Comparison of ENCODE assay signal across 16 cellular contexts in genomic region chr10:121057291-121057690, GRCh38.
A peak's percentile ranks its signal among the peaks of the same experiment; 100 is the strongest.
DNase-seq lines count a peak whose midpoint lies in the region; ATAC-seq, FAIRE-seq and TF ChIP-seq lines count a peak whose summit lies in the region.
"Had no signal": no experiment of that assay in that cellular context is flagged by ENCODE, and none has a peak within 500 bp of the region (broad histone marks: within the 10 kb centered on the region; RNA-seq: fewer than 3 reads in every experiment).

No MANE protein-coding gene starts in this region.

- no peak overlapping the region for H3K27ac Mint-ChIP-seq in CD14-positive monocyte
- H3K27ac Mint-ChIP-seq: B cell; CD4-positive, alpha-beta memory T cell; GM23338 had no signal

- H3K27me3 ChIP-seq in SK-N-SH (ENCODE audit: insufficient read depth), result no peaks in the 10 kb centered on the region
- no peaks in the 10 kb centered on the region for H3K27me3 ChIP-seq in keratinocyte (ENCODE audit: control insufficient read depth, extremely low read depth, insufficient read depth, low read length)

- H3K9me3 Mint-ChIP-seq in CD14-positive monocyte, result peaks cover 0 to 7% (median 4%) of the 10 kb centered on the region in 7 donors
- H3K9me3 Mint-ChIP-seq: GM23338 had no signal

- intact Hi-C loops in CD14-positive monocyte (cut with micrococcal nuclease), result no loop called here

- dilution Hi-C loops in keratinocyte (cut with MboI; ENCODE audit: extremely low pct_ligation_motif_present, low sequenced_read_pairs), result no loop called here

- no peaks in the 10 kb centered on the region for H3K9me1 ChIP-seq in keratinocyte (ENCODE audit: control insufficient read depth, extremely low read depth, insufficient read depth, low read length)

- CTCF ChIA-PET in SK-N-SH (lab: Yijun Ruan, JAX), result no interaction called here

- TF ChIP-seq EP300 in SK-N-SH (IDR thresholded peaks at IDR 0.05; ENCODE audit: borderline replicate concordance in 1 of 2, low read depth in 1 of 2, low read length in 1 of 2), result no peak

- no peak for ATAC-seq in SK-N-SH treated with all-trans-retinoic acid at 6 μM for 48 hours
- ATAC-seq: GM12878, GM23338 had no signal

- H3K9ac ChIP-seq in SK-N-SH, result no peak overlapping the region
- no peak overlapping the region for H3K9ac ChIP-seq in keratinocyte (ENCODE audit: control insufficient read depth, extremely low read depth, insufficient read depth, low read length)

- H3K4me1 ChIP-seq in SK-N-SH (ENCODE audit: control insufficient read depth in 1 of 2, insufficient read depth in 2 of 2, low read depth in 1 of 2, low read length in 1 of 2) (no peaks in the 10 kb centered on the region), keratinocyte (ENCODE audit: control insufficient read depth, extremely low read depth, insufficient read depth, low read length) (no peaks in the 10 kb centered on the region)

- H3K27ac ChIP-seq in SK-N-SH (ENCODE audit: low read depth in 2 of 2, low read length in 1 of 2), result no peak overlapping the region
- no peak overlapping the region for H3K27ac ChIP-seq in keratinocyte (ENCODE audit: control insufficient read depth, insufficient read depth, low read length)

- no peaks in the 10 kb centered on the region for H3K9me2 ChIP-seq in SK-N-SH

- H2AFZ ChIP-seq in SK-N-SH (ENCODE audit: low read depth) (no peak overlapping the region), keratinocyte (ENCODE audit: control insufficient read depth, low read length) (no peak overlapping the region)
- H2AFZ ChIP-seq: GM23338 had no signal

- H3K27me3 Mint-ChIP-seq in CD14-positive monocyte (ENCODE audit: low read depth in 3 of 3), result peaks cover 2 to 19% (median 6%) of the 10 kb centered on the region in 3 donors
- H3K27me3 Mint-ChIP-seq: CD4-positive, alpha-beta memory T cell had no signal

- DNase-seq in SK-N-SH (no peak), NCI-H82 (lab: John Stamatoyannopoulos, UW) (peak; percentile 8), keratinocyte (ENCODE audit: low read depth, low spot score) (no peak), urothelium cell line (ENCODE audit: low spot score) (peak; percentile 19), CD14-positive monocyte (ENCODE audit: low spot score) (no peak), NCI-H2227 treated with DMSO at 0.1 percent for 48 hours (lab: John Stamatoyannopoulos, UW) (no peak), inferior parietal cortex (ENCODE audit: extremely low spot score) (no peak)
- DNase-seq: C1 segment of cervical spinal cord; CD4-positive, alpha-beta memory T cell; DMS79; H7 had no signal

- peaks cover 10% of the 10 kb centered on the region for H3K4me1 Mint-ChIP-seq in CD14-positive monocyte
- H3K4me1 Mint-ChIP-seq: B cell; CD4-positive, alpha-beta memory T cell; GM23338 had no signal

- no peaks in the 10 kb centered on the region for H3K36me3 Mint-ChIP-seq in CD14-positive monocyte
- H3K36me3 Mint-ChIP-seq: CD4-positive, alpha-beta memory T cell had no signal

- H3K9me3 ChIP-seq in SK-N-SH, result no peaks in the 10 kb centered on the region
- no peaks in the 10 kb centered on the region for H3K9me3 ChIP-seq in keratinocyte (ENCODE audit: control insufficient read depth, low read depth, low read length)

- no peak overlapping the region for H3K4me3 ChIP-seq in SK-N-SH (ENCODE audit: low read depth in 2 of 2, low read length in 1 of 2)
- H3K4me3 ChIP-seq in keratinocyte (ENCODE audit: control insufficient read depth in 2 of 3, extremely low read depth in 1 of 3, insufficient read depth in 2 of 3, low read depth in 1 of 3, low read length in 3 of 3), result no peak overlapping the region
- H3K4me3 ChIP-seq: GM12878, GM23338 had no signal

- H4K20me1 ChIP-seq in SK-N-SH (ENCODE audit: insufficient read depth) (no peaks in the 10 kb centered on the region), keratinocyte (ENCODE audit: control insufficient read depth, extremely low read depth, insufficient read depth, low read length) (no peaks in the 10 kb centered on the region)

- 38% methylated on average over 5 of the region's 5 CpGs for WGBS in SK-N-SH (ENCODE audit: low lambda C conversion rate)

- FAIRE-seq in keratinocyte (lab: Jason Lieb, UNC) (peak; percentile 48), urothelium cell line (lab: Jason Lieb, UNC) (no peak)
- FAIRE-seq: GM12878, GM18507 had no signal

- no peaks in the 10 kb centered on the region for H3K36me3 ChIP-seq in SK-N-SH (replicated peaks in 1 of 2; ENCODE audit: control insufficient read depth in 1 of 2, insufficient read depth in 2 of 2, low read length in 1 of 2)
- no peaks in the 10 kb centered on the region for H3K36me3 ChIP-seq in keratinocyte (ENCODE audit: control insufficient read depth in 2 of 2, extremely low read depth in 1 of 2, insufficient read depth in 2 of 2, low read length in 2 of 2)

- H3K79me2 ChIP-seq in SK-N-SH (ENCODE audit: insufficient read depth) (no peaks in the 10 kb centered on the region), keratinocyte (ENCODE audit: control insufficient read depth, insufficient read depth, low read length) (no peaks in the 10 kb centered on the region)

- H3K4me2 ChIP-seq in SK-N-SH, result no peak overlapping the region
- H3K4me2 ChIP-seq in keratinocyte (ENCODE audit: control insufficient read depth, extremely low read depth, insufficient read depth, low read depth, low read length), result no peak overlapping the region
- H3K4me2 ChIP-seq: GM23338 had no signal

- POLR2A ChIA-PET in SK-N-SH (lab: Yijun Ruan, JAX), result no interaction called here

- no peaks in the 10 kb centered on the region for H3F3A ChIP-seq in SK-N-SH (replicated peaks; ENCODE audit: insufficient read depth)

- peak overlapping the region in 1 of 2 donors; percentile 3 for H3K4me3 Mint-ChIP-seq in CD14-positive monocyte
- H3K4me3 Mint-ChIP-seq: B cell; CD4-positive, alpha-beta memory T cell; GM23338 had no signal

- TF ChIP-seq RAD21 in SK-N-SH (IDR thresholded peaks at IDR 0.05; ENCODE audit: low read length), result no peak

- TF ChIP-seq CTCF in SK-N-SH (IDR thresholded peaks at IDR 0.05), result no peak
- no peak for TF ChIP-seq CTCF in keratinocyte (optimal IDR thresholded peaks at IDR 0.05 in 1 of 3, IDR thresholded peaks at IDR 0.05 in 1 of 3, conservative IDR thresholded peaks at IDR 0.05 in 1 of 3; ENCODE audit: extremely low read depth in 1 of 3, insufficient read depth in 2 of 3, low read length in 3 of 3)
- TF ChIP-seq CTCF in CD14-positive monocyte (IDR thresholded peaks at IDR 0.05), result no peak

TF ChIP-seq in SK-N-SH treated with all-trans-retinoic acid at 6 μM for 48 hours, 23 proteins besides CTCF, POLR2A, EP300 and RAD21:
- TF ChIP-seq ISL1 (CRISPR knock-in tag; IDR thresholded peaks at IDR 0.05) (peak; percentile 45), ZNF70 (CRISPR knock-in tag; IDR thresholded peaks at IDR 0.05) (no peak), ZNF8 (CRISPR knock-in tag; IDR thresholded peaks at IDR 0.05) (no peak)
TF ChIP-seq in SK-N-SH treated with all-trans-retinoic acid at 6 μM for 48 hours: peak in this region for 1.

TF ChIP-seq in SK-N-SH, 30 proteins besides CTCF, POLR2A, EP300 and RAD21 (continues in another document):
- TF ChIP-seq USF2 (IDR thresholded peaks at IDR 0.05; ENCODE audit: borderline replicate concordance, low read depth, low read length) (no peak), CHD2 (IDR thresholded peaks at IDR 0.05; ENCODE audit: low read length, partially characterized antibody) (no peak), FOXJ3 (CRISPR knock-in tag; IDR thresholded peaks at IDR 0.05) (no peak), JUND (IDR thresholded peaks at IDR 0.05) (no peak), EZH2phosphoT487 (IDR thresholded peaks at IDR 0.05; ENCODE audit: borderline replicate concordance, low read depth) (no peak), YY1 (IDR thresholded peaks at IDR 0.05; ENCODE audit: low read depth) (no peak), TCF12 (IDR thresholded peaks at IDR 0.05) (no peak), MXI1 (IDR thresholded peaks at IDR 0.05; ENCODE audit: low read depth, low read length) (no peak), SIN3A (IDR thresholded peaks at IDR 0.05; ENCODE audit: borderline replicate concordance, low read depth, low read length) (no peak)
- TF ChIP-seq, protein P1, sequence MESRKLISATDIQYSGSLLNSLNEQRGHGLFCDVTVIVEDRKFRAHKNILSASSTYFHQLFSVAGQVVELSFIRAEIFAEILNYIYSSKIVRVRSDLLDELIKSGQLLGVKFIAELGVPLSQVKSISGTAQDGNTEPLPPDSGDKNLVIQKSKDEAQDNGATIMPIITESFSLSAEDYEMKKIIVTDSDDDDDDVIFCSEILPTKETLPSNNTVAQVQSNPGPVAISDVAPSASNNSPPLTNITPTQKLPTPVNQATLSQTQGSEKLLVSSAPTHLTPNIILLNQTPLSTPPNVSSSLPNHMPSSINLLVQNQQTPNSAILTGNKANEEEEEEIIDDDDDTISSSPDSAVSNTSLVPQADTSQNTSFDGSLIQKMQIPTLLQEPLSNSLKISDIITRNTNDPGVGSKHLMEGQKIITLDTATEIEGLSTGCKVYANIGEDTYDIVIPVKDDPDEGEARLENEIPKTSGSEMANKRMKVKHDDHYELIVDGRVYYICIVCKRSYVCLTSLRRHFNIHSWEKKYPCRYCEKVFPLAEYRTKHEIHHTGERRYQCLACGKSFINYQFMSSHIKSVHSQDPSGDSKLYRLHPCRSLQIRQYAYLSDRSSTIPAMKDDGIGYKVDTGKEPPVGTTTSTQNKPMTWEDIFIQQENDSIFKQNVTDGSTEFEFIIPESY (IDR thresholded peaks at IDR 0.05; ENCODE audit: borderline replicate concordance, low read depth), result no peak
- TF ChIP-seq, protein P2, sequence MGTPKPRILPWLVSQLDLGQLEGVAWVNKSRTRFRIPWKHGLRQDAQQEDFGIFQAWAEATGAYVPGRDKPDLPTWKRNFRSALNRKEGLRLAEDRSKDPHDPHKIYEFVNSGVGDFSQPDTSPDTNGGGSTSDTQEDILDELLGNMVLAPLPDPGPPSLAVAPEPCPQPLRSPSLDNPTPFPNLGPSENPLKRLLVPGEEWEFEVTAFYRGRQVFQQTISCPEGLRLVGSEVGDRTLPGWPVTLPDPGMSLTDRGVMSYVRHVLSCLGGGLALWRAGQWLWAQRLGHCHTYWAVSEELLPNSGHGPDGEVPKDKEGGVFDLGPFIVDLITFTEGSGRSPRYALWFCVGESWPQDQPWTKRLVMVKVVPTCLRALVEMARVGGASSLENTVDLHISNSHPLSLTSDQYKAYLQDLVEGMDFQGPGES (IDR thresholded peaks at IDR 0.05; ENCODE audit: low read depth, low read length), result no peak

Comparison
In these comparisons a context has a peak if more than half of its experiments do, and no peak if none do; other contexts are left out.
1. DNase-seq: peak in NCI-H82 (single experiment) and urothelium cell line (single experiment); none in SK-N-SH (single experiment), keratinocyte (single experiment), CD14-positive monocyte (single experiment), NCI-H2227 treated with DMSO at 0.1 percent for 48 hours (single experiment) and inferior parietal cortex (single experiment).